In genomic region chr1:66929289-66929688, GRCh38 we compare ENCODE assay signal across 8 cellular contexts. TPM values are rescaled to one million over a fixed set of nuclear protein-coding genes. Genes with fewer than 3 reads are reported as not detected.
DNase-seq lines count a peak whose midpoint lies in the region; ATAC-seq and TF ChIP-seq lines count a peak whose summit lies in the region.

No MANE protein-coding gene starts in this region.

- intact Hi-C loops in cardiac septum (cut with DNase I) = loop anchor here (10.0 kb wide), 1 partner anchor 164 kb away; no protein-coding TSS in a partner anchor
- intact Hi-C loops in ascending aorta (cut with DNase I) = loop anchor here (10.0 kb wide), 3 partner anchors 506 to 906 kb away; partner anchors contain the start of genes GNG12 and SERBP1
- intact Hi-C loops in lower lobe of right lung (cut with DNase I) = no loop called here

- WGBS in urinary bladder = 42% methylated on average over 2 of the region's 2 CpGs

- H3K4me3 ChIP-seq in cardiac muscle cell (peak overlapping the region; percentile 58), ascending aorta (peak overlapping the region; percentile 74 to 97), lower lobe of right lung (peak overlapping the region; percentile 76), urinary bladder (ENCODE audit: low read depth, low read length) (peak overlapping the region; percentile 81)

- no peak overlapping the region for H3K27ac ChIP-seq in cardiac muscle cell
- H3K27ac ChIP-seq in ascending aorta = peak overlapping the region; percentile 95 to 100
- H3K27ac ChIP-seq in lower lobe of right lung = peak overlapping the region; percentile 93
- H3K27ac ChIP-seq in urinary bladder (ENCODE audit: low read depth) = peak overlapping the region; percentile 63

- H3K4me1 ChIP-seq in cardiac muscle cell (ENCODE audit: low read depth) (peaks cover 26% of the 10 kb centered on the region), ascending aorta (peaks cover 0 to 30% of the 10 kb centered on the region in 2 donors), lower lobe of right lung (peaks cover 49% of the 10 kb centered on the region), urinary bladder (ENCODE audit: insufficient read depth) (no peaks in the 10 kb centered on the region)

- ATAC-seq in lower lobe of right lung (no peak), GM21528 (IDR thresholded peaks at IDR 0.05; ENCODE audit: low FRiP score, unreplicated experiment) (no peak)

- H3K36me3 ChIP-seq in cardiac muscle cell = no peaks in the 10 kb centered on the region
- H3K36me3 ChIP-seq in ascending aorta = no peaks in the 10 kb centered on the region
- H3K36me3 ChIP-seq in lower lobe of right lung = no peaks in the 10 kb centered on the region
- H3K36me3 ChIP-seq in urinary bladder (ENCODE audit: insufficient read depth) = no peaks in the 10 kb centered on the region

- DNase-seq in cardiac muscle cell (ENCODE audit: low read depth in 1 of 2, low spot score in 1 of 2) (no peak), cardiac septum (ENCODE audit: low spot score) (no peak), ascending aorta (ENCODE audit: low spot score in 2 of 2) (no peak), lower lobe of right lung (no peak), putamen (ENCODE audit: low spot score) (no peak), NCI-H526 treated with DMSO at 0.1 percent for 48 hours (lab: John Stamatoyannopoulos, UW) (no peak)

- H3K27me3 ChIP-seq in cardiac muscle cell = no peaks in the 10 kb centered on the region
- no peaks in the 10 kb centered on the region for H3K27me3 ChIP-seq in ascending aorta
- no peaks in the 10 kb centered on the region for H3K27me3 ChIP-seq in lower lobe of right lung (ENCODE audit: low read depth)

- no peak for TF ChIP-seq CTCF in cardiac muscle cell (IDR thresholded peaks at IDR 0.05; ENCODE audit: low read depth, low read length)
- TF ChIP-seq CTCF in ascending aorta (IDR thresholded peaks at IDR 0.05) = no peak
- no peak for TF ChIP-seq CTCF in lower lobe of right lung (IDR thresholded peaks at IDR 0.05)

- H3K9me3 ChIP-seq in cardiac muscle cell (ENCODE audit: low read depth) = no peaks in the 10 kb centered on the region
- no peaks in the 10 kb centered on the region for H3K9me3 ChIP-seq in ascending aorta
- no peaks in the 10 kb centered on the region for H3K9me3 ChIP-seq in lower lobe of right lung

RNA-seq across cellular contexts. Expression of gene MIER1, which starts 4.5 kb away (rescaled TPM):
- total RNA-seq in cardiac muscle cell (16.9 and 26.6 TPM in 2 replicates), cardiac septum (27.8 TPM), ascending aorta (18.4 TPM), lower lobe of right lung (44.0 TPM), urinary bladder (59.1 TPM)
- polyA plus RNA-seq in cardiac muscle cell (15.8 and 22.6 TPM in 2 replicates), urinary bladder (19.3 TPM)

RNA-seq across cellular contexts. Expression of gene DNAI4, which starts 4.6 kb away (rescaled TPM):
- total RNA-seq in cardiac muscle cell (5.1 and 6.6 TPM in 2 replicates), cardiac septum (10.9 TPM), ascending aorta (not detected), lower lobe of right lung (19.9 TPM), urinary bladder (43.6 TPM)
- polyA plus RNA-seq in cardiac muscle cell (13.8 and 14.2 TPM in 2 replicates), urinary bladder (1.7 TPM)
